Comparison of ENCODE assay signal across 9 cellular contexts in the genomic region with DNA sequence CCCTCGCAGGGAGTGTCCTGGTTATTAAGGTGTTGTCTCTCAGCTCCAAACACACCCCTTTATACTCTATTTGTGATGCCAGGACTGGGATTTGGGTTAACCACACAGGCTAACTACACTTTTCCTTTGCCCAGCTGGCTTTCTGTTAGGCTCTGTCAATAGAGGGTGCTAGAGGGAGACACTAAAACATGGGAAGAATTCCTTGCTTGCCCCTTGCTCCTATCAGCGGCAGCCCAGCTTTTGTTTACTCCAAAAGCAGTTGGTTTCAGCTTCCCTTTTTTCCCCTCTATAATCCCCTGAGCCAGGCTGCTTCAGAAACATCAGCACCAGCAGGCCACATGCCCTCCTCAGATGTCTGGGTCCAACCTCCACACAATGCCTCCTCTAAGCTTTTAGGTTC.
DNase-seq lines count a peak whose midpoint lies in the region; ATAC-seq, FAIRE-seq and TF ChIP-seq lines count a peak whose summit lies in the region.
"Had no signal": no experiment of that assay in that cellular context is flagged by ENCODE, and none has a peak within 500 bp of the region (broad histone marks: within the 10 kb centered on the region; RNA-seq: fewer than 3 reads in every experiment).

No MANE protein-coding gene starts in this region.

- CTCF ChIA-PET in H1 (lab: Charles Lee; ENCODE audit: partially characterized antibody): interaction anchor here (0.6 to 3.0 kb wide), 21 partner anchors 11 to 1214 kb away, joined by 3 to 19 read pairs (median 3); no protein-coding TSS in a partner anchor

- TF ChIP-seq RAD21 in H1 (IDR thresholded peaks at IDR 0.05 in 1 of 2, conservative IDR thresholded peaks at IDR 0.05 in 1 of 2; ENCODE audit: low read depth in 2 of 2, low read length in 2 of 2): peak; percentile 69 to 79

- TF ChIP-seq EP300 in H1 (IDR thresholded peaks at IDR 0.05; ENCODE audit: borderline replicate concordance in 1 of 2, low read depth in 2 of 2, low read length in 2 of 2): no peak

- no peaks in the 10 kb centered on the region for H3K27me3 Mint-ChIP-seq in mesothelial cell of epicardium (ENCODE audit: low read depth)

- H3K9me3 ChIP-seq in H1 (ENCODE audit: insufficient read depth in 2 of 2, low read depth in 1 of 2, low read length in 1 of 2) (no peaks in the 10 kb centered on the region), trophoblast cell (ENCODE audit: insufficient read depth, low read depth, low read length) (no peaks in the 10 kb centered on the region)
- H3K9me3 ChIP-seq: BLaER1 treated with 17β-estradiol and CSF1 and Interleukin-3, amounts not matched to agents 10 nM and 100 nM had no signal

- no peaks in the 10 kb centered on the region for H3K23me2 ChIP-seq in H1 (ENCODE audit: low read depth, low read length)

- H4K8ac ChIP-seq in H1 (ENCODE audit: extremely low read depth, insufficient read depth, low read length) (peak overlapping the region; percentile 81; the same call in 1 of the 2 replicates), trophoblast cell (ENCODE audit: low read depth, low read length) (no peak overlapping the region)

- WGBS in H1 (ENCODE audit: extremely low coverage in 1 of 2, insufficient coverage in 1 of 2, insufficient read length in 1 of 2, insufficient replicate concordance in 2 of 2, low coverage in 1 of 2, low lambda C conversion rate in 2 of 2, missing lambda C conversion rate in 1 of 2), 2 experiments: 18% methylated on average over 2 of the region's 2 CpGs; no CpG with 5 or more reads in 1 of the 2 experiments
- no CpG with 5 or more reads among the region's 2 CpGs for WGBS in trophoblast cell (ENCODE audit: extremely low coverage, insufficient coverage, insufficient read length)

- H3K79me1 ChIP-seq in H1 (ENCODE audit: low read depth, low read length) (no peaks in the 10 kb centered on the region), trophoblast cell (ENCODE audit: low read length) (no peaks in the 10 kb centered on the region)

- FAIRE-seq in H1 (lab: Jason Lieb, UNC): peak; percentile 98

- H2AK5ac ChIP-seq in H1 (ENCODE audit: low read depth, low read length): no peak overlapping the region
- H2AK5ac ChIP-seq in trophoblast cell (ENCODE audit: low read length): no peak overlapping the region

- H3K4me3 Mint-ChIP-seq in mesothelial cell of epicardium: no peak overlapping the region

- no peak overlapping the region for H4K91ac ChIP-seq in H1 (replicated peaks; ENCODE audit: insufficient read length, low read length)
- H4K91ac ChIP-seq in trophoblast cell (ENCODE audit: low read depth, low read length): no peak overlapping the region

- no peaks in the 10 kb centered on the region for H3K36me3 Mint-ChIP-seq in mesothelial cell of epicardium

- no peaks in the 10 kb centered on the region for H3K36me3 ChIP-seq in H1 (ENCODE audit: control insufficient read depth in 2 of 4, insufficient read depth in 4 of 4, low read length in 3 of 4)
- no peaks in the 10 kb centered on the region for H3K36me3 ChIP-seq in trophoblast cell (ENCODE audit: control insufficient read depth in 1 of 2, insufficient read depth in 2 of 2, low read length in 2 of 2)
- H3K36me3 ChIP-seq: BLaER1 treated with 17β-estradiol and CSF1 and Interleukin-3, amounts not matched to agents 10 nM and 100 nM had no signal

- ATAC-seq in HG02763 (IDR thresholded peaks at IDR 0.05; ENCODE audit: unreplicated experiment): no peak
- ATAC-seq in HG03342 (IDR thresholded peaks at IDR 0.05; ENCODE audit: unreplicated experiment): no peak

- H2BK12ac ChIP-seq in H1 (ENCODE audit: low read depth, low read length): peak overlapping the region; percentile 86; the same call in 1 of the 2 replicates
- H2BK12ac ChIP-seq in trophoblast cell (ENCODE audit: low read length): no peak overlapping the region

- H4K20me1 ChIP-seq in H1 (replicated peaks in 1 of 2; ENCODE audit: control insufficient read depth in 1 of 2, insufficient read depth in 2 of 2, low read length in 2 of 2): no peaks in the 10 kb centered on the region
- H4K20me1 ChIP-seq: BLaER1 treated with 17β-estradiol and CSF1 and Interleukin-3, amounts not matched to agents 10 nM and 100 nM had no signal

- H3K27me3 ChIP-seq in H1 (replicated peaks in 1 of 4; ENCODE audit: control insufficient read depth in 3 of 4, extremely low read depth in 1 of 4, insufficient read depth in 3 of 4, low read length in 3 of 4) (no peaks in the 10 kb centered on the region), trophoblast cell (ENCODE audit: insufficient read depth, low read length) (no peaks in the 10 kb centered on the region)
- H3K27me3 ChIP-seq: BLaER1 treated with 17β-estradiol and CSF1 and Interleukin-3, amounts not matched to agents 10 nM and 100 nM had no signal

- TF ChIP-seq CTCF in H1 (IDR thresholded peaks at IDR 0.05; ENCODE audit: control extremely low read depth in 1 of 3, insufficient read depth in 1 of 3, low read depth in 1 of 3, low read length in 3 of 3) (peak in 2 of 3 experiments; percentile 61 to 79; a peak in 3 of 4 replicates), mesothelial cell of epicardium (IDR thresholded peaks at IDR 0.05; ENCODE audit: unreplicated experiment) (no peak)

- H3K9ac ChIP-seq in H1 (replicated peaks in 1 of 4; ENCODE audit: extremely low read depth in 1 of 4, low read depth in 3 of 4, low read length in 3 of 4) (no peak overlapping the region), trophoblast cell (ENCODE audit: low read length) (no peak overlapping the region)

- no peaks in the 10 kb centered on the region for H3K9me3 Mint-ChIP-seq in mesothelial cell of epicardium

- H2AFZ ChIP-seq in H1 (ENCODE audit: low read length) (peak overlapping the region; percentile 99), trophoblast cell (ENCODE audit: insufficient read depth, low read length, poor library complexity) (peak overlapping the region; percentile 12)

- no peak overlapping the region for H2BK120ac ChIP-seq in H1 (replicated peaks; ENCODE audit: low read depth, low read length)
- H2BK120ac ChIP-seq in trophoblast cell (ENCODE audit: insufficient read depth, low read length, poor library complexity): no peak overlapping the region

- H3K4me1 Mint-ChIP-seq in mesothelial cell of epicardium: peaks cover 16% of the 10 kb centered on the region

- H3K56ac ChIP-seq in H1 (replicated peaks; ENCODE audit: insufficient read length, low read depth, low read length): no peak overlapping the region

- H3K27ac ChIP-seq in H1 (ENCODE audit: low read depth, low read length) (no peak overlapping the region), trophoblast cell (ENCODE audit: low read depth, low read length) (no peak overlapping the region)
- H3K27ac ChIP-seq: BLaER1 treated with 17β-estradiol and CSF1 and Interleukin-3, amounts not matched to agents 10 nM and 100 nM had no signal

- H3K14ac ChIP-seq in H1 (ENCODE audit: insufficient read length): no peak overlapping the region
- no peak overlapping the region for H3K14ac ChIP-seq in trophoblast cell (ENCODE audit: low read length)

- H3K18ac ChIP-seq in H1 (ENCODE audit: extremely low read depth, low read length) (peak overlapping the region; percentile 54; the same call in 1 of the 2 replicates), trophoblast cell (ENCODE audit: low read length) (no peak overlapping the region)

- TF ChIP-seq POLR2A in H1 (IDR thresholded peaks at IDR 0.05; ENCODE audit: control extremely low read depth in 1 of 2, low read depth in 2 of 2, low read length in 2 of 2): no peak

- POLR2A ChIA-PET in H1 (lab: Charles Lee; ENCODE audit: partially characterized antibody): no interaction called here

- DNase-seq in NCI-H1417 (lab: John Stamatoyannopoulos, UW): peak in 2 of 3 experiments; percentile 4 to 18
- DNase-seq in NCI-H1417 treated with DMSO at 0.1 percent for 48 hours (lab: John Stamatoyannopoulos, UW): no peak
- DNase-seq in NCI-H446 treated with DMSO at 0.1 percent for 48 hours (lab: John Stamatoyannopoulos, UW): peak; percentile 73
- peak in 1 of 2 experiments; percentile 56 for DNase-seq in H1 (ENCODE audit: low read depth in 1 of 2, low spot score in 2 of 2)
- DNase-seq in trophoblast cell: peak in 1 of 2 donors; percentile 28
- DNase-seq in mesothelial cell of epicardium (ENCODE audit: low spot score in 2 of 2, unreplicated experiment in 2 of 2): no peak

- H3K79me2 ChIP-seq in H1 (ENCODE audit: control insufficient read depth in 1 of 2, insufficient read depth in 2 of 2, low read length in 2 of 2) (no peaks in the 10 kb centered on the region), trophoblast cell (ENCODE audit: control insufficient read depth, insufficient read depth, low read length, poor library complexity) (no peaks in the 10 kb centered on the region)

- H2BK15ac ChIP-seq in H1 (ENCODE audit: low read length): no peak overlapping the region

- no peak overlapping the region for H3K4ac ChIP-seq in H1 (replicated peaks; ENCODE audit: insufficient read length, low read depth, low read length)
- H3K4ac ChIP-seq in trophoblast cell (ENCODE audit: low read depth, low read length): no peak overlapping the region

- H4K12ac ChIP-seq in trophoblast cell (ENCODE audit: low read depth, low read length): no peak overlapping the region

- no peak overlapping the region for H3K27ac Mint-ChIP-seq in mesothelial cell of epicardium

- no peak overlapping the region for H4K5ac ChIP-seq in H1 (ENCODE audit: insufficient read length, low read depth, low read length)

- H3K4me2 ChIP-seq in H1 (ENCODE audit: insufficient read depth in 1 of 2, low read depth in 2 of 2, low read length in 2 of 2) (peak overlapping the region in 1 of 2 experiments; percentile 1; a peak in 2 of 4 replicates), trophoblast cell (ENCODE audit: low read length) (no peak overlapping the region)

- no peak overlapping the region for H3K23ac ChIP-seq in H1 (ENCODE audit: insufficient read length)
- no peak overlapping the region for H3K23ac ChIP-seq in trophoblast cell (ENCODE audit: low read length)

- H2BK5ac ChIP-seq in H1 (ENCODE audit: low read depth, low read length) (no peak overlapping the region), trophoblast cell (ENCODE audit: low read depth, low read length, poor library complexity) (no peak overlapping the region)

- H3K4me1 ChIP-seq in H1 (replicated peaks in 1 of 4; ENCODE audit: control insufficient read depth in 3 of 4, insufficient read depth in 4 of 4, low read length in 3 of 4): peaks cover 0 to 3% (median 0%) of the 10 kb centered on the region in 4 experiments; a peak in 1 of 7 replicates
- no peaks in the 10 kb centered on the region for H3K4me1 ChIP-seq in trophoblast cell (ENCODE audit: control insufficient read depth in 1 of 2, insufficient read depth in 2 of 2, low read length in 2 of 2)

- peak overlapping the region; percentile 3; the same call in 1 of the 2 replicates for H2BK20ac ChIP-seq in H1 (ENCODE audit: low read length)

- H3K4me3 ChIP-seq in H1 (ENCODE audit: extremely low read depth in 1 of 4, insufficient read depth in 2 of 4, low read depth in 3 of 4, low read length in 4 of 4) (no peak overlapping the region), trophoblast cell (ENCODE audit: low read depth, low read length) (no peak overlapping the region)
- H3K4me3 ChIP-seq: BLaER1 treated with 17β-estradiol and CSF1 and Interleukin-3, amounts not matched to agents 10 nM and 100 nM had no signal

TF ChIP-seq in H1, 55 proteins besides CTCF, POLR2A, EP300 and RAD21 (continues in another document):
- TF ChIP-seq, protein P1, sequence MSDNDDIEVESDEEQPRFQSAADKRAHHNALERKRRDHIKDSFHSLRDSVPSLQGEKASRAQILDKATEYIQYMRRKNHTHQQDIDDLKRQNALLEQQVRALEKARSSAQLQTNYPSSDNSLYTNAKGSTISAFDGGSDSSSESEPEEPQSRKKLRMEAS (IDR thresholded peaks at IDR 0.05): peak; percentile 22; the same call in 1 of the 2 replicates

Comparison
In these comparisons a context has a peak if more than half of its experiments do, and no peak if none do; other contexts are left out.
1. DNase-seq: peak in NCI-H1417 (2 of 3) and NCI-H446 treated with DMSO at 0.1 percent for 48 hours (single experiment); none in NCI-H1417 treated with DMSO at 0.1 percent for 48 hours (single experiment) and mesothelial cell of epicardium (0 of 2).